In the genomic region with DNA sequence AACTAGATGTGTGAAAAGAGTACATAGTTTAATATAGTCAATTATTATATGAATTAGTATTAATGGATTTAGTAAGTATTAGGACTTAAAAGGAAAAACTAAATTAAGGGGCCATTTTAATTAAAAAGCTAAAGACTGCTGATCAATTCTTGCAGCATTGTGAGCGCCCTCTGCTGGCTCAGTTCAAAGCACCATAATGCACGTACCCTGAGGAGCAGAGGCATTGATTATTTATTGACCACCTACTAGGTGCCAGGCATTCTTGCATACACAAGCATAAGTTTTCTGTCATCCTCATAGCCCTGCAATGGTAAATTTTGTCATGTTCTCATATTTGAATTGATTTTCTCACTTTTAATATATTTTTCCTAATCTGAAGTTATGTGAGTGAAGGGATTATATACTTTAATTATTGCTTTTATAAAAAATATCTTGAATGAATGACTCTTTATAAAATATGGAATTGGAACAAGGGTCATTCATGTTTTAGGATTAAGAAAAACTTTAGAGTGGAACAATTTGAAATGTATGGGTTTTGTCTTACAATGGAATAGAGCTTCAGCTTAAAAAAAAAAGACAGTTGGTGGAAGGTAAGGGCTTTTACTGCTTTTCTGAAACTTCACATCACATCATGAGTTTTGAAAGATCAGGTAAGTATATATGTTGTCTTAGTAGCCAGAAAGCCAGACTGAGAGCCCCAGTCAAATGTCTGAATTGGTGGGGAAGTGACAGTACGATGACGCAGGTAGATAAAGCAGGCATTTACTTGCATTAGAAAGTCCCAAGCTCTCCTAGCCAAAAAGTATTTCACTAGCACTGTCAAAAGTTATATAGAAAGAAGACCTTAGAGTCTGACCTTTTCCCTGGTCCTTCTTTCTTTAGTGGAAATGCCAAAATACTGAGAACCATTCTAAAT, we compare ENCODE assay signal across 8 cellular contexts. TPM values are rescaled to one million over a fixed set of nuclear protein-coding genes. Genes with fewer than 3 reads are reported as not detected.
A peak's percentile ranks its signal among the peaks of the same experiment; 100 is the strongest.
DNase-seq lines count a peak whose midpoint lies in the region; ATAC-seq, FAIRE-seq and TF ChIP-seq lines count a peak whose summit lies in the region.

No MANE protein-coding gene starts in this region.

- ATAC-seq in HG03039 (IDR thresholded peaks at IDR 0.05; ENCODE audit: unreplicated experiment) = no peak

- DNase-seq in NCI-H524 (lab: John Stamatoyannopoulos, UW) (peak; percentile 11 to 45), NCI-H524 treated with DMSO at 0.1 percent for 48 hours (lab: John Stamatoyannopoulos, UW) (no peak), LoVo (ENCODE audit: low spot score) (peak; percentile 51), WERI-Rb-1 (peak; percentile 66), bronchial epithelial cell (ENCODE audit: low read depth) (peak; percentile 51), left kidney (ENCODE audit: low read depth, low spot score) (peak; percentile 61)
- peak; percentile 50 to 63 (median 60) for DNase-seq in stimulated activated CD4-positive, alpha-beta T cell treated with anti-CD3 and anti-CD28 coated beads, TNF-alpha, amount 100 ng/mL, for 4 hours (ENCODE audit: low read depth in 3 of 3)

- H3K36me3 ChIP-seq in WERI-Rb-1 (no peaks in the 10 kb centered on the region), bronchial epithelial cell (ENCODE audit: control insufficient read depth, insufficient read depth, low read length) (no peaks in the 10 kb centered on the region)

- no peak overlapping the region for H3K4me3 ChIP-seq in WERI-Rb-1 (ENCODE audit: low read depth, low read length)
- H3K4me3 ChIP-seq in bronchial epithelial cell (ENCODE audit: low read depth, low read length) = no peak overlapping the region

- H3K9me3 ChIP-seq in WERI-Rb-1 (ENCODE audit: severe bottlenecking) = no peaks in the 10 kb centered on the region

- H3K27ac ChIP-seq in WERI-Rb-1 = no peak overlapping the region

- no peak for FAIRE-seq in bronchial epithelial cell (lab: Jason Lieb, UNC)

- H3K27me3 ChIP-seq in WERI-Rb-1 (ENCODE audit: insufficient read depth, low read depth, severe bottlenecking) (no peaks in the 10 kb centered on the region), bronchial epithelial cell (ENCODE audit: control insufficient read depth, insufficient read depth, low read length) (no peaks in the 10 kb centered on the region)

- TF ChIP-seq CTCF in WERI-Rb-1 (IDR thresholded peaks at IDR 0.05; ENCODE audit: low read depth, low read length) (peak; percentile 66), bronchial epithelial cell (IDR thresholded peaks at IDR 0.05; ENCODE audit: insufficient read depth, low read length, severe bottlenecking) (peak; percentile 80)

RNA-seq across cellular contexts. Expression of a gene that starts 9.7 kb away (rescaled TPM):
- total RNA-seq in bronchial epithelial cell = under 0.01 and 0.79 TPM in 2 replicates
